Comparison of ENCODE assay signal across 30 cellular contexts in the genomic region with DNA sequence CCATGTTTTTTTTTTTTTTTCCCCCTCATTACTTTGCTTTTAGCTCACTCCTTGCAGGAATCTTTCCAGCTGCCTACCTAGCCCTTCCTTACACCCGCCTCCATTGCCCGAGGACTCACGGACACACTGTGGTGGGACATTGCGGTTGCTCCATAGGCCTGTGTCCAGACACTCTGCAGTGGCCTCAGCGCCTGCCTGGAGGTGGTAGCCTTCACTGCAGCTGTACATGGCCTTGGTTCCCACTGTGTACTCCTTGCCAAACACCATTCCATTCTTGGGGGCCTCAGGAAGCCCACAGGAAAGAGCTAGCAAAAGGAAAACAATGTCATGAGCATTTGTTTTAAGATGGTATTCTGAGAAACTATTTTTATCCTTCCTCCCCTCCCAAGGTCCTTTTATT.
"Had no signal": no experiment of that assay in that cellular context is flagged by ENCODE, and none has a peak within 500 bp of the region (broad histone marks: within the 10 kb centered on the region; RNA-seq: fewer than 3 reads in every experiment).

No MANE protein-coding gene starts in this region.

- DNase-seq: activated CD4-positive, alpha-beta memory T cell treated with anti-CD3 and anti-CD28 coated beads for 36 hours; activated CD4-positive, alpha-beta T cell treated with anti-CD3 and anti-CD28 coated beads for 36 hours; activated CD4-positive, alpha-beta T cell treated with anti-CD3 and anti-CD28 coated beads, Interleukin-2, amount 10 ng/mL, durations not matched to agents 24 days and 14 days; activated CD4-positive, CD25-positive, alpha-beta regulatory T cell; activated CD4-positive, CD25-positive, alpha-beta regulatory T cell treated with anti-CD3 and anti-CD28 coated beads, Interleukin-2, amount 50 U/mL, for 72 hours; activated CD8-positive, alpha-beta memory T cell treated with anti-CD3 and anti-CD28 coated beads, Interleukin-2, amount 50 U/mL, for 48 hours; activated effector memory CD4-positive, alpha-beta T cell treated with Interleukin-2 at 50 U/mL for 16 hours; activated gamma-delta T cell treated with Interleukin-2 at 50 U/mL for 16 hours; activated naive CD4-positive, alpha-beta T cell treated with anti-CD3 and anti-CD28 coated beads, Interleukin-2, amount 50 U/mL, for 16 hours; activated naive CD4-positive, alpha-beta T cell treated with Interleukin-2 at 50 U/mL for 16 hours; activated T-cell treated with anti-CD3 and anti-CD28 coated beads for 4 hours; activated T-cell treated with anti-CD3 and anti-CD28 coated beads, Interleukin-2, amount 50 U/mL, for 24 hours; activated T-cell treated with anti-CD3 and anti-CD28 coated beads, Interleukin-2, amount 50 U/mL, for 72 hours; amniotic stem cell; anterior cingulate cortex; brain microvascular endothelial cell; caudate nucleus; dorsolateral prefrontal cortex; effector memory CD4-positive, alpha-beta T cell; endodermal cell; erythroblast; foreskin keratinocyte; gastrocnemius medialis; glutamatergic neuron; T-helper 2 cell had no signal

- H3K27ac Mint-ChIP-seq: activated CD4-positive, alpha-beta memory T cell treated with anti-CD3 and anti-CD28 coated beads for 36 hours; activated CD4-positive, alpha-beta T cell treated with anti-CD3 and anti-CD28 coated beads for 36 hours; activated CD4-positive, alpha-beta T cell treated with anti-CD3 and anti-CD28 coated beads, Interleukin-2, amount 10 ng/mL, durations not matched to agents 24 days and 14 days; activated naive CD8-positive, alpha-beta T cell; activated T-cell treated with anti-CD3 and anti-CD28 coated beads, Interleukin-2, amount 50 U/mL, for 24 hours; activated T-cell treated with anti-CD3 and anti-CD28 coated beads, Interleukin-2, amount 50 U/mL, for 72 hours; endodermal cell had no signal

- H3K27me3 ChIP-seq: brain microvascular endothelial cell, dorsolateral prefrontal cortex, esophagus muscularis mucosa, foreskin keratinocyte, gastrocnemius medialis, heart left ventricle had no signal

- H3K36me3 Mint-ChIP-seq: activated CD4-positive, alpha-beta memory T cell treated with anti-CD3 and anti-CD28 coated beads for 36 hours; activated naive CD8-positive, alpha-beta T cell had no signal

- H3K27ac ChIP-seq: brain microvascular endothelial cell, dorsolateral prefrontal cortex, esophagus muscularis mucosa, foreskin keratinocyte had no signal

- H3K4me1 ChIP-seq: foreskin keratinocyte had no signal

- FAIRE-seq: astrocyte, colon had no signal

- H3K4me3 ChIP-seq: dorsolateral prefrontal cortex, esophagus muscularis mucosa, gastrocnemius medialis, heart left ventricle had no signal

- ATAC-seq: activated CD4-positive, alpha-beta T cell treated with anti-CD3 and anti-CD28 coated beads for 36 hours; activated T-cell treated with anti-CD3 and anti-CD28 coated beads, Interleukin-2, amount 50 U/mL, for 72 hours; foreskin keratinocyte; gastrocnemius medialis; heart left ventricle had no signal

- H3K4me3 Mint-ChIP-seq: activated CD4-positive, alpha-beta memory T cell treated with anti-CD3 and anti-CD28 coated beads for 36 hours; activated CD4-positive, alpha-beta T cell treated with anti-CD3 and anti-CD28 coated beads for 36 hours; activated CD4-positive, alpha-beta T cell treated with anti-CD3 and anti-CD28 coated beads, Interleukin-2, amount 10 ng/mL, durations not matched to agents 24 days and 14 days; activated naive CD8-positive, alpha-beta T cell; activated T-cell treated with anti-CD3 and anti-CD28 coated beads, Interleukin-2, amount 50 U/mL, for 24 hours; activated T-cell treated with anti-CD3 and anti-CD28 coated beads, Interleukin-2, amount 50 U/mL, for 72 hours; endodermal cell had no signal

- H3K9me3 Mint-ChIP-seq: activated CD4-positive, alpha-beta memory T cell treated with anti-CD3 and anti-CD28 coated beads for 36 hours; activated CD4-positive, alpha-beta T cell treated with anti-CD3 and anti-CD28 coated beads, Interleukin-2, amount 10 ng/mL, durations not matched to agents 24 days and 14 days; activated T-cell treated with anti-CD3 and anti-CD28 coated beads, Interleukin-2, amount 50 U/mL, for 24 hours; activated T-cell treated with anti-CD3 and anti-CD28 coated beads, Interleukin-2, amount 50 U/mL, for 72 hours; endodermal cell had no signal

- H3K4me1 Mint-ChIP-seq: activated CD4-positive, alpha-beta T cell treated with anti-CD3 and anti-CD28 coated beads for 36 hours; activated CD4-positive, alpha-beta T cell treated with anti-CD3 and anti-CD28 coated beads, Interleukin-2, amount 10 ng/mL, durations not matched to agents 24 days and 14 days had no signal

- H3K9me3 ChIP-seq: gastrocnemius medialis, heart left ventricle had no signal

- H3K36me3 ChIP-seq: brain microvascular endothelial cell, esophagus muscularis mucosa, gastrocnemius medialis, heart left ventricle had no signal
